Comparison of ENCODE assay signal across 19 cellular contexts in the genomic region with DNA sequence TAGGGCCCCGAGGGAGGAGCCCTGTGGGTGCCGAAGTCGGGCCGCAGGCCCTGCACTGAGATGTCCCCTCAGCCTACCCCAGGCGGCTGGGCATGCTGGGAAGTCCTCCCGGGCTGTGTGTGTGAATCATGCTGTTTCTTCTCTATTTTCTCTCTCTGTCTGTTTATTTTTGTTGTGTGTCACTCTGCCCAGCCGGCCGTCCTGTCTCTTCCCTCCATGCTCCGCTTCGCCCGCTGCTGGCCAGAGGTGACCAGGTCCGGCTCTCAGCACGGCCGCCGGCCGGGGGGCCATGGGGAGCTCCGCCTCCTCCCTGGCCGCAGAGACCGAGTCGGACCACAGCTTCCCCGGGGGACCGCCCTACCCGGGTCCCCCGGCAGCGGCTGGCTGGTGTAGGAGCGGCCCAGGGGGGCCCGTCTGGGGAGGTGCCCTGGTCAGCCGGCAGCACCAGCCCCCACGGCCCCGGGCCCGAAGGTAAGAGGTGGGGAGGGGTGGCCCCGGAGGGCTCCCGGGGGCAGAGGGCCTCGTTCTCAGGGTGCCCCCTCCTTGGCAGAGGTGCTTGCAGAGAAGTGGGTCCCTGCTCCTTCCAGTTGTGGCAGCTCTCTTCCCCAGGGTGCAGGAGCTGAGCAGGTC. TPM values are rescaled to one million over a fixed set of nuclear protein-coding genes. Genes with fewer than 3 reads are reported as not detected.
A peak's percentile ranks its signal among the peaks of the same experiment; 100 is the strongest.
DNase-seq lines count a peak whose midpoint lies in the region; ATAC-seq lines count a peak whose summit lies in the region.
"Had no signal": no experiment of that assay in that cellular context is flagged by ENCODE, and none has a peak within 500 bp of the region (broad histone marks: within the 10 kb centered on the region; RNA-seq: fewer than 3 reads in every experiment).

No MANE protein-coding gene starts in this region.

- no peak for DNase-seq in activated T-cell treated with anti-CD3 and anti-CD28 coated beads, Interleukin-2, amount 50 U/mL, for 72 hours
- DNase-seq in activated T-cell treated with anti-CD3 and anti-CD28 coated beads, Interleukin-2, amount 50 U/mL, for 48 hours = no peak
- DNase-seq in amniotic epithelial cell (ENCODE audit: low read depth) (peak; percentile 12), fibroblast of peridontal ligament (ENCODE audit: extremely low read depth) (peak; percentile 60), NCI-H526 (lab: John Stamatoyannopoulos, UW) (no peak)
- DNase-seq in stimulated activated naive B cell treated with anti-CD40 and anti-IgM and Interleukin-4, amounts not matched to agents 10 μg/mL and 1 μg/mL and 100 μg/mL, for 72 hours = no peak
- no peak for DNase-seq in activated CD4-positive, alpha-beta T cell treated with anti-CD3 and anti-CD28 coated beads for 4 hours
- no peak for DNase-seq in activated T-helper 1 cell treated with anti-CD3 and anti-CD28 coated beads, Interleukin-12 subunit alpha, Interleukin-12 subunit beta, Interleukin-2, Interleukin-4 antibody, amounts not matched to agents 30 ng/mL and 10 ng/mL and 1 ng/mL, durations not matched to agents 14 hours and 24 hours and 36 hours (ENCODE audit: low spot score)
- DNase-seq: activated CD4-positive, alpha-beta T cell treated with anti-CD3 and anti-CD28 coated beads, Interleukin-2, amount 10 ng/mL, durations not matched to agents 7 days and 5 days; activated CD8-positive, alpha-beta memory T cell treated with anti-CD3 and anti-CD28 coated beads, Interleukin-2, amount 50 U/mL, for 48 hours; activated naive CD4-positive, alpha-beta T cell treated with Interleukin-2 at 50 U/mL for 16 hours; DMS79 treated with DMSO at 0.1 percent for 48 hours; erythroblast; head of caudate nucleus; lower lobe of right lung; MM.1S; NCI-H1694 treated with DMSO at 0.1 percent for 48 hours; psoas muscle had no signal

- intact Hi-C loops in activated T-helper 1 cell treated with anti-CD3 and anti-CD28 coated beads, Interleukin-12 subunit alpha, Interleukin-12 subunit beta, Interleukin-2, Interleukin-4 antibody, amounts not matched to agents 30 ng/mL and 10 ng/mL and 1 ng/mL, durations not matched to agents 14 hours and 24 hours and 36 hours (cut with micrococcal nuclease) = no loop called here

- no peak overlapping the region for H3K4me3 Mint-ChIP-seq in activated T-cell treated with anti-CD3 and anti-CD28 coated beads, Interleukin-2, amount 50 U/mL, for 72 hours
- no peak overlapping the region for H3K4me3 Mint-ChIP-seq in stimulated activated naive B cell treated with anti-CD40 and anti-IgM and Interleukin-4, amounts not matched to agents 10 μg/mL and 1 μg/mL and 100 μg/mL, for 72 hours
- no peak overlapping the region for H3K4me3 Mint-ChIP-seq in activated T-helper 1 cell treated with anti-CD3 and anti-CD28 coated beads, Interleukin-12 subunit alpha, Interleukin-12 subunit beta, Interleukin-2, Interleukin-4 antibody, amounts not matched to agents 30 ng/mL and 10 ng/mL and 1 ng/mL, durations not matched to agents 14 hours and 24 hours and 36 hours
- H3K4me3 Mint-ChIP-seq: activated CD4-positive, alpha-beta T cell treated with anti-CD3 and anti-CD28 coated beads, Interleukin-2, amount 10 ng/mL, durations not matched to agents 7 days and 5 days; brain had no signal

- peaks cover 0 to 1% of the 10 kb centered on the region in 2 donors for H3K36me3 Mint-ChIP-seq in activated T-cell treated with anti-CD3 and anti-CD28 coated beads, Interleukin-2, amount 50 U/mL, for 72 hours (ENCODE audit: insufficient read depth in 2 of 2)
- peaks cover 10 to 19% of the 10 kb centered on the region in 2 donors for H3K36me3 Mint-ChIP-seq in stimulated activated naive B cell treated with anti-CD40 and anti-IgM and Interleukin-4, amounts not matched to agents 10 μg/mL and 1 μg/mL and 100 μg/mL, for 72 hours
- peaks cover 10% of the 10 kb centered on the region for H3K36me3 Mint-ChIP-seq in activated T-helper 1 cell treated with anti-CD3 and anti-CD28 coated beads, Interleukin-12 subunit alpha, Interleukin-12 subunit beta, Interleukin-2, Interleukin-4 antibody, amounts not matched to agents 30 ng/mL and 10 ng/mL and 1 ng/mL, durations not matched to agents 14 hours and 24 hours and 36 hours (ENCODE audit: low read depth)
- H3K36me3 Mint-ChIP-seq: brain had no signal

- H3K4me1 Mint-ChIP-seq in activated T-cell treated with anti-CD3 and anti-CD28 coated beads, Interleukin-2, amount 50 U/mL, for 72 hours (ENCODE audit: low read depth) = no peaks in the 10 kb centered on the region
- H3K4me1 Mint-ChIP-seq in stimulated activated naive B cell treated with anti-CD40 and anti-IgM and Interleukin-4, amounts not matched to agents 10 μg/mL and 1 μg/mL and 100 μg/mL, for 72 hours = peaks cover 0 to 3% of the 10 kb centered on the region in 2 donors
- H3K4me1 Mint-ChIP-seq in activated T-helper 1 cell treated with anti-CD3 and anti-CD28 coated beads, Interleukin-12 subunit alpha, Interleukin-12 subunit beta, Interleukin-2, Interleukin-4 antibody, amounts not matched to agents 30 ng/mL and 10 ng/mL and 1 ng/mL, durations not matched to agents 14 hours and 24 hours and 36 hours (ENCODE audit: low read depth) = no peaks in the 10 kb centered on the region
- H3K4me1 Mint-ChIP-seq: brain had no signal

- no peaks in the 10 kb centered on the region for H3K27me3 Mint-ChIP-seq in activated T-cell treated with anti-CD3 and anti-CD28 coated beads, Interleukin-2, amount 50 U/mL, for 72 hours (ENCODE audit: low read depth)
- H3K27me3 Mint-ChIP-seq in stimulated activated naive B cell treated with anti-CD40 and anti-IgM and Interleukin-4, amounts not matched to agents 10 μg/mL and 1 μg/mL and 100 μg/mL, for 72 hours = no peaks in the 10 kb centered on the region
- no peaks in the 10 kb centered on the region for H3K27me3 Mint-ChIP-seq in activated T-helper 1 cell treated with anti-CD3 and anti-CD28 coated beads, Interleukin-12 subunit alpha, Interleukin-12 subunit beta, Interleukin-2, Interleukin-4 antibody, amounts not matched to agents 30 ng/mL and 10 ng/mL and 1 ng/mL, durations not matched to agents 14 hours and 24 hours and 36 hours (ENCODE audit: insufficient read depth)
- H3K27me3 Mint-ChIP-seq: activated CD4-positive, alpha-beta T cell treated with anti-CD3 and anti-CD28 coated beads, Interleukin-2, amount 10 ng/mL, durations not matched to agents 7 days and 5 days; brain had no signal

- H3K9me3 Mint-ChIP-seq in activated T-cell treated with anti-CD3 and anti-CD28 coated beads, Interleukin-2, amount 50 U/mL, for 72 hours = no peaks in the 10 kb centered on the region
- H3K9me3 Mint-ChIP-seq in stimulated activated naive B cell treated with anti-CD40 and anti-IgM and Interleukin-4, amounts not matched to agents 10 μg/mL and 1 μg/mL and 100 μg/mL, for 72 hours = no peaks in the 10 kb centered on the region
- no peaks in the 10 kb centered on the region for H3K9me3 Mint-ChIP-seq in activated T-helper 1 cell treated with anti-CD3 and anti-CD28 coated beads, Interleukin-12 subunit alpha, Interleukin-12 subunit beta, Interleukin-2, Interleukin-4 antibody, amounts not matched to agents 30 ng/mL and 10 ng/mL and 1 ng/mL, durations not matched to agents 14 hours and 24 hours and 36 hours
- H3K9me3 Mint-ChIP-seq: brain had no signal

- ATAC-seq in activated T-cell treated with anti-CD3 and anti-CD28 coated beads, Interleukin-2, amount 50 U/mL, for 72 hours (replicated peaks in 1 of 2) = no peak
- ATAC-seq in stimulated activated naive B cell treated with anti-CD40 and anti-IgM and Interleukin-4, amounts not matched to agents 10 μg/mL and 1 μg/mL and 100 μg/mL, for 72 hours (replicated peaks) = no peak
- ATAC-seq: lower lobe of right lung, psoas muscle had no signal

- peak overlapping the region; percentile 10 for H3K27ac Mint-ChIP-seq in activated T-cell treated with anti-CD3 and anti-CD28 coated beads, Interleukin-2, amount 50 U/mL, for 72 hours
- H3K27ac Mint-ChIP-seq in stimulated activated naive B cell treated with anti-CD40 and anti-IgM and Interleukin-4, amounts not matched to agents 10 μg/mL and 1 μg/mL and 100 μg/mL, for 72 hours = peak overlapping the region; percentile 57
- H3K27ac Mint-ChIP-seq in activated T-helper 1 cell treated with anti-CD3 and anti-CD28 coated beads, Interleukin-12 subunit alpha, Interleukin-12 subunit beta, Interleukin-2, Interleukin-4 antibody, amounts not matched to agents 30 ng/mL and 10 ng/mL and 1 ng/mL, durations not matched to agents 14 hours and 24 hours and 36 hours = no peak overlapping the region
- H3K27ac Mint-ChIP-seq: activated CD4-positive, alpha-beta T cell treated with anti-CD3 and anti-CD28 coated beads, Interleukin-2, amount 10 ng/mL, durations not matched to agents 7 days and 5 days; brain had no signal

RNA-seq across cellular contexts. Expression of a gene that starts 12.5 kb away (rescaled TPM):
- 10 to 100 TPM; 46.6 to 58.5 TPM for total RNA-seq in activated T-cell treated with anti-CD3 and anti-CD28 coated beads, Interleukin-2, amount 50 U/mL, for 72 hours
- total RNA-seq in activated T-helper 1 cell treated with anti-CD3 and anti-CD28 coated beads, Interleukin-12 subunit alpha, Interleukin-12 subunit beta, Interleukin-2, Interleukin-4 antibody, amounts not matched to agents 30 ng/mL and 10 ng/mL and 1 ng/mL, durations not matched to agents 14 hours and 24 hours and 36 hours = 122 and 124 TPM in 2 replicates

RNA-seq across cellular contexts. Expression of a gene that starts 20.2 kb away (rescaled TPM):
- total RNA-seq in activated T-cell treated with anti-CD3 and anti-CD28 coated beads, Interleukin-2, amount 50 U/mL, for 72 hours = under 1 TPM in 1 of 2 donors, not detected in 1; 0.10 TPM
- not detected in 2 replicates for total RNA-seq in activated T-helper 1 cell treated with anti-CD3 and anti-CD28 coated beads, Interleukin-12 subunit alpha, Interleukin-12 subunit beta, Interleukin-2, Interleukin-4 antibody, amounts not matched to agents 30 ng/mL and 10 ng/mL and 1 ng/mL, durations not matched to agents 14 hours and 24 hours and 36 hours
- total RNA-seq: activated CD4-positive, alpha-beta T cell treated with anti-CD3 and anti-CD28 coated beads, Interleukin-2, amount 10 ng/mL, durations not matched to agents 7 days and 5 days; lower lobe of right lung; psoas muscle had no signal

RNA-seq across cellular contexts. Expression of a gene that starts 26.8 kb away (rescaled TPM):
- total RNA-seq in activated T-cell treated with anti-CD3 and anti-CD28 coated beads, Interleukin-2, amount 50 U/mL, for 72 hours = 1 to 10 TPM; 1.4 TPM
- 1.0 and 1.2 TPM in 2 replicates for total RNA-seq in activated T-helper 1 cell treated with anti-CD3 and anti-CD28 coated beads, Interleukin-12 subunit alpha, Interleukin-12 subunit beta, Interleukin-2, Interleukin-4 antibody, amounts not matched to agents 30 ng/mL and 10 ng/mL and 1 ng/mL, durations not matched to agents 14 hours and 24 hours and 36 hours

RNA-seq across cellular contexts. Expression of a gene that starts 29.8 kb away (rescaled TPM):
- total RNA-seq in activated T-cell treated with anti-CD3 and anti-CD28 coated beads, Interleukin-2, amount 50 U/mL, for 72 hours = 10 to 100 TPM; 18.2 to 22.4 TPM
- total RNA-seq in activated T-helper 1 cell treated with anti-CD3 and anti-CD28 coated beads, Interleukin-12 subunit alpha, Interleukin-12 subunit beta, Interleukin-2, Interleukin-4 antibody, amounts not matched to agents 30 ng/mL and 10 ng/mL and 1 ng/mL, durations not matched to agents 14 hours and 24 hours and 36 hours = 50.1 and 52.6 TPM in 2 replicates

RNA-seq across cellular contexts. Expression of a gene that starts 49.9 kb away (rescaled TPM):
- 10 to 100 TPM; 15.0 to 15.3 TPM for total RNA-seq in activated T-cell treated with anti-CD3 and anti-CD28 coated beads, Interleukin-2, amount 50 U/mL, for 72 hours
- 14.0 and 15.2 TPM in 2 replicates for total RNA-seq in activated T-helper 1 cell treated with anti-CD3 and anti-CD28 coated beads, Interleukin-12 subunit alpha, Interleukin-12 subunit beta, Interleukin-2, Interleukin-4 antibody, amounts not matched to agents 30 ng/mL and 10 ng/mL and 1 ng/mL, durations not matched to agents 14 hours and 24 hours and 36 hours

Comparison
In these comparisons a context has a peak if more than half of its experiments do, and no peak if none do; other contexts are left out.
1. DNase-seq: peak in amniotic epithelial cell (single experiment) and fibroblast of peridontal ligament (single experiment); none in activated T-cell treated with anti-CD3 and anti-CD28 coated beads, Interleukin-2, amount 50 U/mL, for 72 hours (0 of 2), activated T-cell treated with anti-CD3 and anti-CD28 coated beads, Interleukin-2, amount 50 U/mL, for 48 hours (0 of 2), stimulated activated naive B cell treated with anti-CD40 and anti-IgM and Interleukin-4, amounts not matched to agents 10 μg/mL and 1 μg/mL and 100 μg/mL, for 72 hours (single experiment), activated CD4-positive, alpha-beta T cell treated with anti-CD3 and anti-CD28 coated beads for 4 hours (0 of 2), activated T-helper 1 cell treated with anti-CD3 and anti-CD28 coated beads, Interleukin-12 subunit alpha, Interleukin-12 subunit beta, Interleukin-2, Interleukin-4 antibody, amounts not matched to agents 30 ng/mL and 10 ng/mL and 1 ng/mL, durations not matched to agents 14 hours and 24 hours and 36 hours (single experiment) and NCI-H526 (0 of 2).